Comparison of ENCODE assay signal across 23 cellular contexts in genomic region chr15:42070966-42071350, GRCh38. TPM values are rescaled to one million over a fixed set of nuclear protein-coding genes. Genes with fewer than 3 reads are reported as not detected.
DNase-seq lines count a peak whose midpoint lies in the region; ATAC-seq and TF ChIP-seq lines count a peak whose summit lies in the region.
"Had no signal": no experiment of that assay in that cellular context is flagged by ENCODE, and none has a peak within 500 bp of the region (broad histone marks: within the 10 kb centered on the region; RNA-seq: fewer than 3 reads in every experiment).

No MANE protein-coding gene starts in this region.

- peaks cover 9% of the 10 kb centered on the region; the same call in 1 of the 2 replicates for H3K4me1 ChIP-seq in BLaER1
- peaks cover 0 to 18% (median 8%) of the 10 kb centered on the region in 10 experiments; a peak in 13 of 20 replicates for H3K4me1 ChIP-seq in BLaER1 treated with 17β-estradiol and CSF1 and Interleukin-3, amounts not matched to agents 10 nM and 100 nM
- no peaks in the 10 kb centered on the region for H3K4me1 ChIP-seq in testis
- H3K4me1 ChIP-seq: Peyer's patch had no signal

- H3K36me3 ChIP-seq in BLaER1 (no peaks in the 10 kb centered on the region), testis (ENCODE audit: low read depth, missing control alignments) (no peaks in the 10 kb centered on the region)
- H3K36me3 ChIP-seq in BLaER1 treated with 17β-estradiol and CSF1 and Interleukin-3, amounts not matched to agents 10 nM and 100 nM: no peaks in the 10 kb centered on the region
- H3K36me3 ChIP-seq: Peyer's patch had no signal

- H3K4me2 ChIP-seq in BLaER1: peak overlapping the region; percentile 36; the same call in 1 of the 2 replicates
- peak overlapping the region in 10 of 11 experiments; percentile 1 to 44 (median 22); a peak in 6 of 22 replicates for H3K4me2 ChIP-seq in BLaER1 treated with 17β-estradiol and CSF1 and Interleukin-3, amounts not matched to agents 10 nM and 100 nM

- TF ChIP-seq CTCF in testis (IDR thresholded peaks at IDR 0.05): no peak

- peaks cover 5% of the 10 kb centered on the region; the same call in 1 of the 2 replicates for H3K9me3 ChIP-seq in BLaER1
- 0 out of 22 replicates have a peak, but pooled peaks cover 0 to 9% (median 0%) of the 10 kb centered on the region in 11 experiments for H3K9me3 ChIP-seq in BLaER1 treated with 17β-estradiol and CSF1 and Interleukin-3, amounts not matched to agents 10 nM and 100 nM (replicated peaks in 1 of 11)
- H3K9me3 ChIP-seq in testis: no peaks in the 10 kb centered on the region
- H3K9me3 ChIP-seq: Caco-2, Peyer's patch had no signal

- CTCF ChIA-PET in activated CD4-positive, alpha-beta T cell treated with anti-CD3 and anti-CD28 coated beads, Interleukin-2, amount 10 ng/mL, durations not matched to agents 7 days and 5 days (lab: Charles Lee): no interaction called here

- ATAC-seq in GM18498 (IDR thresholded peaks at IDR 0.05; ENCODE audit: unreplicated experiment): no peak
- no peak for ATAC-seq in GM19328 (IDR thresholded peaks at IDR 0.05; ENCODE audit: unreplicated experiment)

- no peak overlapping the region for H3K4me3 ChIP-seq in BLaER1
- no peak overlapping the region for H3K4me3 ChIP-seq in BLaER1 treated with 17β-estradiol and CSF1 and Interleukin-3, amounts not matched to agents 10 nM and 100 nM
- no peak overlapping the region for H3K4me3 ChIP-seq in testis
- H3K4me3 ChIP-seq: Peyer's patch had no signal

- no peak overlapping the region for H3K4me3 Mint-ChIP-seq in activated CD4-positive, alpha-beta T cell treated with anti-CD3 and anti-CD28 coated beads, Interleukin-2, amount 10 ng/mL, durations not matched to agents 7 days and 5 days
- H3K4me3 Mint-ChIP-seq: CD4-positive, alpha-beta memory T cell had no signal

- H4K20me1 ChIP-seq in BLaER1: no peaks in the 10 kb centered on the region
- no peaks in the 10 kb centered on the region for H4K20me1 ChIP-seq in BLaER1 treated with 17β-estradiol and CSF1 and Interleukin-3, amounts not matched to agents 10 nM and 100 nM

- WGBS in testis, 2 donors: 75 to 82% methylated on average over 6 to 9 of the region's 9 CpGs

- no peaks in the 10 kb centered on the region for H3K27me3 ChIP-seq in BLaER1
- H3K27me3 ChIP-seq in BLaER1 treated with 17β-estradiol and CSF1 and Interleukin-3, amounts not matched to agents 10 nM and 100 nM: no peaks in the 10 kb centered on the region
- no peaks in the 10 kb centered on the region for H3K27me3 ChIP-seq in testis
- H3K27me3 ChIP-seq: Peyer's patch had no signal

- POLR2A ChIA-PET in activated CD4-positive, alpha-beta T cell treated with anti-CD3 and anti-CD28 coated beads, Interleukin-2, amount 10 ng/mL, durations not matched to agents 7 days and 5 days (lab: Charles Lee): no interaction called here

- H3K27ac Mint-ChIP-seq in activated CD4-positive, alpha-beta T cell treated with anti-CD3 and anti-CD28 coated beads, Interleukin-2, amount 10 ng/mL, durations not matched to agents 7 days and 5 days: no peak overlapping the region
- H3K27ac Mint-ChIP-seq: CD4-positive, alpha-beta memory T cell had no signal

- H3K4me1 Mint-ChIP-seq in activated CD4-positive, alpha-beta T cell treated with anti-CD3 and anti-CD28 coated beads, Interleukin-2, amount 10 ng/mL, durations not matched to agents 7 days and 5 days: peaks cover 2% of the 10 kb centered on the region

- intact Hi-C loops in testis (cut with DNase I; ENCODE audit: low total_unique reads): no loop called here

- no peak for TF ChIP-seq POLR2A in testis (IDR thresholded peaks at IDR 0.05)

- 0 out of 2 replicates have a peak overlapping the region, but pooled peaks have one; percentile 22 for H3K27ac ChIP-seq in BLaER1
- no peak overlapping the region for H3K27ac ChIP-seq in BLaER1 treated with 17β-estradiol and CSF1 and Interleukin-3, amounts not matched to agents 10 nM and 100 nM
- H3K27ac ChIP-seq in testis: no peak overlapping the region
- H3K27ac ChIP-seq: Peyer's patch had no signal

- H3K27me3 Mint-ChIP-seq in activated CD4-positive, alpha-beta T cell treated with anti-CD3 and anti-CD28 coated beads, Interleukin-2, amount 10 ng/mL, durations not matched to agents 7 days and 5 days: peaks cover 14% of the 10 kb centered on the region

- DNase-seq in islet precursor cell (peak; percentile 48), testis (peak; percentile 7)
- no peak for DNase-seq in activated CD4-positive, alpha-beta T cell treated with anti-CD3 and anti-CD28 coated beads, Interleukin-2, amount 10 ng/mL, durations not matched to agents 7 days and 5 days
- DNase-seq: Caco-2; CD4-positive, alpha-beta memory T cell; DMS153; KG1; MV-4-11; NCI-H1105 treated with DMSO at 0.1 percent for 48 hours; NCI-H2029 treated with DMSO at 0.1 percent for 48 hours; NCI-H345; NCI-H524; NCI-H774; NK-92 treated with Interleukin-12 subunit alpha and Interleukin-12 subunit beta, amount 100 ng/mL, for 24 hours had no signal

- no peak overlapping the region for H3K9ac ChIP-seq in BLaER1
- H3K9ac ChIP-seq in BLaER1 treated with 17β-estradiol and CSF1 and Interleukin-3, amounts not matched to agents 10 nM and 100 nM: 0 out of 22 replicates have a peak overlapping the region, but pooled peaks of 2 of the 11 experiments have one; percentile 5 to 22

- H3K36me3 Mint-ChIP-seq in activated CD4-positive, alpha-beta T cell treated with anti-CD3 and anti-CD28 coated beads, Interleukin-2, amount 10 ng/mL, durations not matched to agents 7 days and 5 days (ENCODE audit: low read depth): no peaks in the 10 kb centered on the region

- no peaks in the 10 kb centered on the region for H3K9me3 Mint-ChIP-seq in activated CD4-positive, alpha-beta T cell treated with anti-CD3 and anti-CD28 coated beads, Interleukin-2, amount 10 ng/mL, durations not matched to agents 7 days and 5 days

RNA-seq across cellular contexts. Expression of gene PLA2G4D, which starts 23.4 kb away (rescaled TPM):
- total RNA-seq in testis: under 1 TPM; 0.16 to 0.43 TPM
- 0.11 TPM for polyA plus RNA-seq in testis (ENCODE audit: insufficient read depth, low read depth, low replicate concordance)
- total RNA-seq in activated CD4-positive, alpha-beta T cell treated with anti-CD3 and anti-CD28 coated beads, Interleukin-2, amount 10 ng/mL, durations not matched to agents 7 days and 5 days: not detected
- total RNA-seq: Caco-2; CD4-positive, alpha-beta memory T cell; H4; OCI-LY7; Peyer's patch had no signal
- polyA plus RNA-seq: BJ; CD4-positive, alpha-beta memory T cell had no signal

RNA-seq across cellular contexts. Expression of gene PLA2G4E, which starts 50.1 kb away (rescaled TPM):
- total RNA-seq in testis: under 1 TPM; 0.31 to 0.71 TPM
- polyA plus RNA-seq in testis (ENCODE audit: insufficient read depth, low read depth, low replicate concordance): 0.67 TPM
- not detected for total RNA-seq in activated CD4-positive, alpha-beta T cell treated with anti-CD3 and anti-CD28 coated beads, Interleukin-2, amount 10 ng/mL, durations not matched to agents 7 days and 5 days
- total RNA-seq: CD4-positive, alpha-beta memory T cell; G401; H4; OCI-LY7 had no signal
- polyA plus RNA-seq: BJ; CD4-positive, alpha-beta memory T cell had no signal
